12 cellular contexts compared by ENCODE assay signal in genomic region chr18:2304378-2305175, GRCh38.
DNase-seq lines count a peak whose midpoint lies in the region; ATAC-seq lines count a peak whose summit lies in the region.
"Had no signal": no experiment of that assay in that cellular context is flagged by ENCODE, and none has a peak within 500 bp of the region (broad histone marks: within the 10 kb centered on the region; RNA-seq: fewer than 3 reads in every experiment).

No MANE protein-coding gene starts in this region.

- H2BK5ac ChIP-seq in trophoblast cell (ENCODE audit: low read depth, low read length, poor library complexity): no peak overlapping the region

- DNase-seq in EL (peak; percentile 49), M059J (ENCODE audit: low read depth) (peak; percentile 35), dermis microvascular lymphatic vessel endothelial cell (ENCODE audit: low read depth in 2 of 2) (peak; percentile 88 to 93), trophoblast cell (peak; percentile 47 to 96)
- DNase-seq in CD4-positive, alpha-beta memory T cell: no peak
- DNase-seq: activated CD4-positive, alpha-beta T cell treated with anti-CD3 and anti-CD28 coated beads, Interleukin-2, amount 50 U/mL, for 4 hours; activated effector memory CD4-positive, alpha-beta T cell treated with Interleukin-2 at 50 U/mL for 16 hours; NCI-H524 treated with DMSO at 0.1 percent for 48 hours; Right ventricle myocardium superior had no signal

- no peak overlapping the region for H2BK120ac ChIP-seq in trophoblast cell (ENCODE audit: insufficient read depth, low read length, poor library complexity)

- no peaks in the 10 kb centered on the region for H3K4me1 Mint-ChIP-seq in CD4-positive, alpha-beta memory T cell

- H3K4me2 ChIP-seq in trophoblast cell (ENCODE audit: low read length): no peak overlapping the region

- H3K79me2 ChIP-seq in trophoblast cell (ENCODE audit: control insufficient read depth, insufficient read depth, low read length, poor library complexity): no peaks in the 10 kb centered on the region

- H3K79me1 ChIP-seq in trophoblast cell (ENCODE audit: low read length): no peaks in the 10 kb centered on the region

- ATAC-seq in HG03457 (IDR thresholded peaks at IDR 0.05; ENCODE audit: unreplicated experiment) (no peak), GM21576 (IDR thresholded peaks at IDR 0.05; ENCODE audit: unreplicated experiment) (no peak)

- no peaks in the 10 kb centered on the region for H3K9me3 ChIP-seq in trophoblast cell (ENCODE audit: insufficient read depth, low read depth, low read length)
- H3K9me3 ChIP-seq in CD4-positive, alpha-beta memory T cell (ENCODE audit: control insufficient read depth in 1 of 2, low read length in 2 of 2): no peaks in the 10 kb centered on the region

- no peak overlapping the region for H2AK5ac ChIP-seq in trophoblast cell (ENCODE audit: low read length)

- no peaks in the 10 kb centered on the region for H3K9me3 Mint-ChIP-seq in CD4-positive, alpha-beta memory T cell

- H3K4me1 ChIP-seq in trophoblast cell (ENCODE audit: control insufficient read depth in 1 of 2, insufficient read depth in 2 of 2, low read length in 2 of 2): peaks cover 0 to 10% of the 10 kb centered on the region in 2 experiments
- H3K4me1 ChIP-seq in CD4-positive, alpha-beta memory T cell (ENCODE audit: insufficient read depth, low read length): no peaks in the 10 kb centered on the region

- H3K9ac ChIP-seq in trophoblast cell (ENCODE audit: low read length): no peak overlapping the region

- H3K4me3 ChIP-seq in trophoblast cell (ENCODE audit: low read depth, low read length): no peak overlapping the region
- H3K4me3 ChIP-seq in CD4-positive, alpha-beta memory T cell (ENCODE audit: low read length in 2 of 2): no peak overlapping the region
- H3K4me3 ChIP-seq: cardiac muscle cell had no signal

- H3K18ac ChIP-seq in trophoblast cell (ENCODE audit: low read length): no peak overlapping the region

- no peak overlapping the region for H3K4ac ChIP-seq in trophoblast cell (ENCODE audit: low read depth, low read length)

- CTCF ChIA-PET in CD4-positive, alpha-beta memory T cell (lab: Charles Lee; ENCODE audit: partially characterized antibody): no interaction called here

- H2AFZ ChIP-seq in trophoblast cell (ENCODE audit: insufficient read depth, low read length, poor library complexity): no peak overlapping the region

- no peak overlapping the region for H3K27ac Mint-ChIP-seq in CD4-positive, alpha-beta memory T cell

- no peak overlapping the region for H4K91ac ChIP-seq in trophoblast cell (ENCODE audit: low read depth, low read length)

- POLR2A ChIA-PET in CD4-positive, alpha-beta memory T cell (lab: Charles Lee; ENCODE audit: partially characterized antibody): no interaction called here

- peaks cover 5 to 6% of the 10 kb centered on the region in 2 donors for H3K27me3 Mint-ChIP-seq in CD4-positive, alpha-beta memory T cell

- no peak overlapping the region for H3K27ac ChIP-seq in trophoblast cell (ENCODE audit: low read depth, low read length)
- no peak overlapping the region for H3K27ac ChIP-seq in CD4-positive, alpha-beta memory T cell (ENCODE audit: low read depth, low read length)
- H3K27ac ChIP-seq: cardiac muscle cell had no signal

- H3K4me3 Mint-ChIP-seq in CD4-positive, alpha-beta memory T cell: no peak overlapping the region

- no peak overlapping the region for H3K23ac ChIP-seq in trophoblast cell (ENCODE audit: low read length)

- no peaks in the 10 kb centered on the region for H3K27me3 ChIP-seq in trophoblast cell (ENCODE audit: insufficient read depth, low read length)
- H3K27me3 ChIP-seq in CD4-positive, alpha-beta memory T cell (ENCODE audit: insufficient read depth, low read length): no peaks in the 10 kb centered on the region
- H3K27me3 ChIP-seq: cardiac muscle cell had no signal

- no peak overlapping the region for H4K12ac ChIP-seq in trophoblast cell (ENCODE audit: low read depth, low read length)

- no peak overlapping the region for H3K14ac ChIP-seq in trophoblast cell (ENCODE audit: low read length)

- H4K8ac ChIP-seq in trophoblast cell (ENCODE audit: low read depth, low read length): no peak overlapping the region

- no peaks in the 10 kb centered on the region for H3K36me3 Mint-ChIP-seq in CD4-positive, alpha-beta memory T cell

- WGBS in trophoblast cell (ENCODE audit: extremely low coverage, insufficient coverage, insufficient read length): no CpG with 5 or more reads among the region's 2 CpGs

- H2BK12ac ChIP-seq in trophoblast cell (ENCODE audit: low read length): no peak overlapping the region

- no peaks in the 10 kb centered on the region for H3K36me3 ChIP-seq in trophoblast cell (ENCODE audit: control insufficient read depth in 1 of 2, insufficient read depth in 2 of 2, low read length in 2 of 2)
- H3K36me3 ChIP-seq in CD4-positive, alpha-beta memory T cell (ENCODE audit: insufficient read depth, low read length): no peaks in the 10 kb centered on the region
- H3K36me3 ChIP-seq: cardiac muscle cell had no signal

- intact Hi-C loops in CD4-positive, alpha-beta memory T cell (cut with micrococcal nuclease): no loop called here

Comparison
In these comparisons a context has a peak if more than half of its experiments do, and no peak if none do; other contexts are left out.
1. DNase-seq: peak in EL (single experiment), M059J (single experiment), dermis microvascular lymphatic vessel endothelial cell (2 of 2) and trophoblast cell (2 of 2); none in CD4-positive, alpha-beta memory T cell (0 of 5).